ENCODE assay signal across 18 cellular contexts in genomic region chr11:57651408-57651807, GRCh38. TPM values are rescaled to one million over a fixed set of nuclear protein-coding genes. Genes with fewer than 3 reads are reported as not detected.
DNase-seq lines count a peak whose midpoint lies in the region; ATAC-seq and TF ChIP-seq lines count a peak whose summit lies in the region.
"Had no signal": no experiment of that assay in that cellular context is flagged by ENCODE, and none has a peak within 500 bp of the region (broad histone marks: within the 10 kb centered on the region; RNA-seq: fewer than 3 reads in every experiment).

No MANE protein-coding gene starts in this region.

- no peaks in the 10 kb centered on the region for H3K9me3 ChIP-seq in left ventricle myocardium inferior (replicated peaks)
- H3K9me3 ChIP-seq: HAP-1 had no signal

- TF ChIP-seq CTCF in WTC11 (IDR thresholded peaks at IDR 0.05) (no peak), neural crest cell (conservative IDR thresholded peaks at IDR 0.05) (no peak), left ventricle myocardium inferior (IDR thresholded peaks at IDR 0.05; ENCODE audit: borderline replicate concordance) (no peak)

- CTCF ChIA-PET in WTC11 (lab: Charles Lee), result interaction anchor here (0.7 to 0.9 kb wide), 2 partner anchors 11 to 83 kb away, joined by 4 to 5 read pairs; partner anchors contain the start of gene UBE2L6

- peaks cover 62% of the 10 kb centered on the region for H3K27me3 ChIP-seq in left ventricle myocardium inferior (ENCODE audit: low read depth)

- H3K9me3 Mint-ChIP-seq in activated T-cell treated with anti-CD3 and anti-CD28 coated beads, Interleukin-2, amount 50 U/mL, for 72 hours, result no peaks in the 10 kb centered on the region
- H3K9me3 Mint-ChIP-seq in WTC11 (no peaks in the 10 kb centered on the region), neural crest cell (peaks cover 5% of the 10 kb centered on the region)
- H3K9me3 Mint-ChIP-seq: IgD-negative memory B cell had no signal

- peaks cover 30% of the 10 kb centered on the region for H3K27me3 Mint-ChIP-seq in activated T-cell treated with anti-CD3 and anti-CD28 coated beads, Interleukin-2, amount 50 U/mL, for 72 hours (ENCODE audit: low read depth)
- H3K27me3 Mint-ChIP-seq in WTC11 (ENCODE audit: low read depth) (peaks cover 76% of the 10 kb centered on the region), neural crest cell (ENCODE audit: low read depth) (peaks cover 61% of the 10 kb centered on the region)

- intact Hi-C loops in left ventricle myocardium inferior (cut with micrococcal nuclease), result no loop called here

- H3K4me1 Mint-ChIP-seq in activated T-cell treated with anti-CD3 and anti-CD28 coated beads, Interleukin-2, amount 50 U/mL, for 72 hours (ENCODE audit: low read depth), result peaks cover 53% of the 10 kb centered on the region
- H3K4me1 Mint-ChIP-seq in WTC11 (peaks cover 60% of the 10 kb centered on the region), neural crest cell (peaks cover 63% of the 10 kb centered on the region)

- H3K27ac ChIP-seq in epithelial cell of prostate (peak overlapping the region; percentile 42), left ventricle myocardium inferior (replicated peaks) (no peak overlapping the region)
- H3K27ac ChIP-seq: 22Rv1 had no signal

- H3K4me1 ChIP-seq in left ventricle myocardium inferior, result peaks cover 34% of the 10 kb centered on the region

- H3K4me3 Mint-ChIP-seq in activated T-cell treated with anti-CD3 and anti-CD28 coated beads, Interleukin-2, amount 50 U/mL, for 72 hours, result no peak overlapping the region
- H3K4me3 Mint-ChIP-seq in WTC11 (no peak overlapping the region), neural crest cell (peak overlapping the region; percentile 93)

- H3K27ac Mint-ChIP-seq in activated T-cell treated with anti-CD3 and anti-CD28 coated beads, Interleukin-2, amount 50 U/mL, for 72 hours, result peak overlapping the region; percentile 31
- H3K27ac Mint-ChIP-seq in WTC11, result no peak overlapping the region
- no peak overlapping the region for H3K27ac Mint-ChIP-seq in neural crest cell (ENCODE audit: unreplicated experiment)
- H3K27ac Mint-ChIP-seq: IgD-negative memory B cell had no signal

- POLR2A ChIA-PET in WTC11 (lab: Charles Lee), result interaction anchor here (0.7 to 0.9 kb wide), 2 partner anchors 12 to 108 kb away, joined by 3 read pairs; no protein-coding TSS in a partner anchor

- H3K36me3 ChIP-seq in left ventricle myocardium inferior, result no peaks in the 10 kb centered on the region

- ATAC-seq in activated T-cell treated with anti-CD3 and anti-CD28 coated beads, Interleukin-2, amount 50 U/mL, for 72 hours (replicated peaks in 1 of 2), result no peak
- ATAC-seq in WTC11 (no peak), GM21528 (IDR thresholded peaks at IDR 0.05; ENCODE audit: low FRiP score, unreplicated experiment) (no peak)

- DNase-seq in activated T-cell treated with anti-CD3 and anti-CD28 coated beads, Interleukin-2, amount 50 U/mL, for 72 hours, result no peak
- DNase-seq in activated T-cell treated with anti-CD3 and anti-CD28 coated beads, Interleukin-2, amount 50 U/mL, for 1 hour, result no peak
- no peak for DNase-seq in WTC11 (ENCODE audit: low spot score)
- DNase-seq in epithelial cell of prostate (ENCODE audit: low read depth, low spot score), result no peak
- no peak for DNase-seq in neural crest cell (ENCODE audit: low read depth, low spot score)
- DNase-seq in left ventricle myocardium inferior, result no peak
- no peak for DNase-seq in NOMO-1 (lab: John Stamatoyannopoulos, UW; ENCODE audit: unreplicated experiment in 2 of 2)
- DNase-seq: Calu3, DMS 273 treated with DMSO at 0.1 percent for 48 hours, DMS79, GOT3 had no signal

- no peak overlapping the region for H3K4me3 ChIP-seq in left ventricle myocardium inferior
- H3K4me3 ChIP-seq: HAP-1 had no signal

- H3K36me3 Mint-ChIP-seq in activated T-cell treated with anti-CD3 and anti-CD28 coated beads, Interleukin-2, amount 50 U/mL, for 72 hours (ENCODE audit: insufficient read depth in 2 of 2), result no peaks in the 10 kb centered on the region
- H3K36me3 Mint-ChIP-seq in WTC11 (no peaks in the 10 kb centered on the region), neural crest cell (ENCODE audit: low read depth) (no peaks in the 10 kb centered on the region)

TF ChIP-seq in WTC11, 78 proteins besides CTCF, POLR2A, EP300 and RAD21:
- no peak for TF ChIP-seq MLX (CRISPR knock-in tag; IDR thresholded peaks at IDR 0.05)
- TF ChIP-seq ERG (CRISPR knock-in tag; IDR thresholded peaks at IDR 0.05), result peak; percentile 38; the same call in 1 of the 2 replicates
- TF ChIP-seq ZNF263 (CRISPR knock-in tag; IDR thresholded peaks at IDR 0.05; ENCODE audit: low read depth), result no peak
- TF ChIP-seq EMX1 (CRISPR knock-in tag; IDR thresholded peaks at IDR 0.05), result peak; percentile 51
- TF ChIP-seq AR (CRISPR knock-in tag; IDR thresholded peaks at IDR 0.05), result peak; percentile 37; the same call in 1 of the 2 replicates
- TF ChIP-seq NFATC4 (CRISPR knock-in tag; IDR thresholded peaks at IDR 0.05), result peak; percentile 84; the same call in 1 of the 2 replicates
- TF ChIP-seq ZNF416 (CRISPR knock-in tag; IDR thresholded peaks at IDR 0.05), result peak; percentile 19; the same call in 1 of the 2 replicates

RNA-seq across cellular contexts. Expression of gene YPEL4, which starts 1.7 kb away (rescaled TPM):
- 1 to 10 TPM; 1.1 to 1.3 TPM for total RNA-seq in activated T-cell treated with anti-CD3 and anti-CD28 coated beads, Interleukin-2, amount 50 U/mL, for 72 hours
- total RNA-seq in WTC11 (2021) (0.15 to 0.30 TPM in 2 of 3 replicates, not detected in the other), neural crest cell (0.37 and 0.55 TPM in 2 replicates), left ventricle myocardium inferior (0.55 TPM)
- total RNA-seq: A673, G401, HT-29 had no signal

RNA-seq across cellular contexts. Expression of gene CLP1, which starts 6.2 kb away (rescaled TPM):
- 10 to 100 TPM; 15.1 to 16.1 TPM for total RNA-seq in activated T-cell treated with anti-CD3 and anti-CD28 coated beads, Interleukin-2, amount 50 U/mL, for 72 hours
- 24.5 to 26.3 TPM (median 24.6 TPM) in 3 replicates for total RNA-seq in WTC11 (2021)
- total RNA-seq in neural crest cell, result 23.8 and 25.7 TPM in 2 replicates
- total RNA-seq in left ventricle myocardium inferior, result 6.0 TPM

RNA-seq across cellular contexts. Expression of gene ZDHHC5, which starts 16.5 kb away (rescaled TPM):
- total RNA-seq in activated T-cell treated with anti-CD3 and anti-CD28 coated beads, Interleukin-2, amount 50 U/mL, for 72 hours, result 10 to 100 TPM; 62.8 to 62.9 TPM
- total RNA-seq in WTC11 (2021), result 49.3 to 51.6 TPM (median 50.5 TPM) in 3 replicates
- total RNA-seq in neural crest cell, result 42.7 and 50.1 TPM in 2 replicates
- 45.8 TPM for total RNA-seq in left ventricle myocardium inferior

RNA-seq across cellular contexts. Expression of gene SERPING1, which starts 53.9 kb away (rescaled TPM):
- total RNA-seq in activated T-cell treated with anti-CD3 and anti-CD28 coated beads, Interleukin-2, amount 50 U/mL, for 72 hours, result not detected
- total RNA-seq in WTC11 (2021) (49.1 to 51.8 TPM (median 50.2 TPM) in 3 replicates), neural crest cell (28.0 and 31.7 TPM in 2 replicates), left ventricle myocardium inferior (94.6 TPM)
- total RNA-seq: HT-29 had no signal
